1 cellular context compared by ENCODE assay signal in genomic region chr20:25057234-25058050, GRCh38.
A peak's percentile ranks its signal among the peaks of the same experiment; 100 is the strongest.
TF ChIP-seq lines count a peak whose summit lies in the region.

No MANE protein-coding gene starts in this region.

TF ChIP-seq in HepG2, 621 proteins besides CTCF, POLR2A, EP300 and RAD21 (continued from another document and continues in another):
- TF ChIP-seq, protein P1, sequence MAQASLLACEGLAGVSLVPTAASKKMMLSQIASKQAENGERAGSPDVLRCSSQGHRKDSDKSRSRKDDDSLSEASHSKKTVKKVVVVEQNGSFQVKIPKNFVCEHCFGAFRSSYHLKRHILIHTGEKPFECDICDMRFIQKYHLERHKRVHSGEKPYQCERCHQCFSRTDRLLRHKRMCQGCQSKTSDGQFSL (CRISPR knock-in tag; IDR thresholded peaks at IDR 0.05): no peak; the same call in 1 of the 2 replicates
- TF ChIP-seq, protein P2, sequence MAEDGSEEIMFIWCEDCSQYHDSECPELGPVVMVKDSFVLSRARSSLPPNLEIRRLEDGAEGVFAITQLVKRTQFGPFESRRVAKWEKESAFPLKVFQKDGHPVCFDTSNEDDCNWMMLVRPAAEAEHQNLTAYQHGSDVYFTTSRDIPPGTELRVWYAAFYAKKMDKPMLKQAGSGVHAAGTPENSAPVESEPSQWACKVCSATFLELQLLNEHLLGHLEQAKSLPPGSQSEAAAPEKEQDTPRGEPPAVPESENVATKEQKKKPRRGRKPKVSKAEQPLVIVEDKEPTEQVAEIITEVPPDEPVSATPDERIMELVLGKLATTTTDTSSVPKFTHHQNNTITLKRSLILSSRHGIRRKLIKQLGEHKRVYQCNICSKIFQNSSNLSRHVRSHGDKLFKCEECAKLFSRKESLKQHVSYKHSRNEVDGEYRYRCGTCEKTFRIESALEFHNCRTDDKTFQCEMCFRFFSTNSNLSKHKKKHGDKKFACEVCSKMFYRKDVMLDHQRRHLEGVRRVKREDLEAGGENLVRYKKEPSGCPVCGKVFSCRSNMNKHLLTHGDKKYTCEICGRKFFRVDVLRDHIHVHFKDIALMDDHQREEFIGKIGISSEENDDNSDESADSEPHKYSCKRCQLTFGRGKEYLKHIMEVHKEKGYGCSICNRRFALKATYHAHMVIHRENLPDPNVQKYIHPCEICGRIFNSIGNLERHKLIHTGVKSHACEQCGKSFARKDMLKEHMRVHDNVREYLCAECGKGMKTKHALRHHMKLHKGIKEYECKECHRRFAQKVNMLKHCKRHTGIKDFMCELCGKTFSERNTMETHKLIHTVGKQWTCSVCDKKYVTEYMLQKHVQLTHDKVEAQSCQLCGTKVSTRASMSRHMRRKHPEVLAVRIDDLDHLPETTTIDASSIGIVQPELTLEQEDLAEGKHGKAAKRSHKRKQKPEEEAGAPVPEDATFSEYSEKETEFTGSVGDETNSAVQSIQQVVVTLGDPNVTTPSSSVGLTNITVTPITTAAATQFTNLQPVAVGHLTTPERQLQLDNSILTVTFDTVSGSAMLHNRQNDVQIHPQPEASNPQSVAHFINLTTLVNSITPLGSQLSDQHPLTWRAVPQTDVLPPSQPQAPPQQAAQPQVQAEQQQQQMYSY (CRISPR knock-in tag; IDR thresholded peaks at IDR 0.05): peak; percentile 76; the same call in 1 of the 2 replicates
- TF ChIP-seq ZNF383 (CRISPR knock-in tag; IDR thresholded peaks at IDR 0.05; ENCODE audit: borderline replicate concordance): no peak
- no peak for TF ChIP-seq ZBTB8A (CRISPR knock-in tag; IDR thresholded peaks at IDR 0.05; ENCODE audit: borderline replicate concordance, low read depth)
- no peak for TF ChIP-seq SKIL (CRISPR knock-in tag; IDR thresholded peaks at IDR 0.05; ENCODE audit: borderline replicate concordance)
- no peak for TF ChIP-seq TBX3 (IDR thresholded peaks at IDR 0.05; ENCODE audit: borderline replicate concordance)
- TF ChIP-seq KLF15 (CRISPR knock-in tag; IDR thresholded peaks at IDR 0.05; ENCODE audit: borderline replicate concordance): no peak
- no peak; the same call in 1 of the 2 replicates for TF ChIP-seq SAFB2 (CRISPR knock-in tag; IDR thresholded peaks at IDR 0.05; ENCODE audit: borderline replicate concordance, low read depth)
- peak; percentile 53 for TF ChIP-seq HNRNPK (IDR thresholded peaks at IDR 0.05; ENCODE audit: low read depth, low read length, poor library complexity, severe bottlenecking)
- peak; percentile 85; the same call in 1 of the 2 replicates for TF ChIP-seq ZNF430 (CRISPR knock-in tag; IDR thresholded peaks at IDR 0.05)
- TF ChIP-seq FOSL1 (CRISPR knock-in tag; IDR thresholded peaks at IDR 0.05; ENCODE audit: borderline replicate concordance): no peak
- peak; percentile 40 for TF ChIP-seq AHR (CRISPR knock-in tag; IDR thresholded peaks at IDR 0.05)
- TF ChIP-seq, protein P3, sequence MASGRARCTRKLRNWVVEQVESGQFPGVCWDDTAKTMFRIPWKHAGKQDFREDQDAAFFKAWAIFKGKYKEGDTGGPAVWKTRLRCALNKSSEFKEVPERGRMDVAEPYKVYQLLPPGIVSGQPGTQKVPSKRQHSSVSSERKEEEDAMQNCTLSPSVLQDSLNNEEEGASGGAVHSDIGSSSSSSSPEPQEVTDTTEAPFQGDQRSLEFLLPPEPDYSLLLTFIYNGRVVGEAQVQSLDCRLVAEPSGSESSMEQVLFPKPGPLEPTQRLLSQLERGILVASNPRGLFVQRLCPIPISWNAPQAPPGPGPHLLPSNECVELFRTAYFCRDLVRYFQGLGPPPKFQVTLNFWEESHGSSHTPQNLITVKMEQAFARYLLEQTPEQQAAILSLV (CRISPR knock-in tag; IDR thresholded peaks at IDR 0.05; ENCODE audit: borderline replicate concordance): no peak; the same call in 1 of the 2 replicates
- no peak for TF ChIP-seq SCMH1 (CRISPR knock-in tag; IDR thresholded peaks at IDR 0.05; ENCODE audit: borderline replicate concordance)
- TF ChIP-seq, protein P4, sequence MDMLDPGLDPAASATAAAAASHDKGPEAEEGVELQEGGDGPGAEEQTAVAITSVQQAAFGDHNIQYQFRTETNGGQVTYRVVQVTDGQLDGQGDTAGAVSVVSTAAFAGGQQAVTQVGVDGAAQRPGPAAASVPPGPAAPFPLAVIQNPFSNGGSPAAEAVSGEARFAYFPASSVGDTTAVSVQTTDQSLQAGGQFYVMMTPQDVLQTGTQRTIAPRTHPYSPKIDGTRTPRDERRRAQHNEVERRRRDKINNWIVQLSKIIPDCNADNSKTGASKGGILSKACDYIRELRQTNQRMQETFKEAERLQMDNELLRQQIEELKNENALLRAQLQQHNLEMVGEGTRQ (IDR thresholded peaks at IDR 0.05; ENCODE audit: low read depth, low read length): no peak
- TF ChIP-seq, protein P4 (CRISPR knock-in tag; IDR thresholded peaks at IDR 0.05; ENCODE audit: borderline replicate concordance): no peak
- no peak for TF ChIP-seq ARID3A (IDR thresholded peaks at IDR 0.05; ENCODE audit: low read depth, low read length)
- no peak for TF ChIP-seq ZNF782 (CRISPR knock-in tag; IDR thresholded peaks at IDR 0.05; ENCODE audit: borderline replicate concordance)
- TF ChIP-seq, protein P5, sequence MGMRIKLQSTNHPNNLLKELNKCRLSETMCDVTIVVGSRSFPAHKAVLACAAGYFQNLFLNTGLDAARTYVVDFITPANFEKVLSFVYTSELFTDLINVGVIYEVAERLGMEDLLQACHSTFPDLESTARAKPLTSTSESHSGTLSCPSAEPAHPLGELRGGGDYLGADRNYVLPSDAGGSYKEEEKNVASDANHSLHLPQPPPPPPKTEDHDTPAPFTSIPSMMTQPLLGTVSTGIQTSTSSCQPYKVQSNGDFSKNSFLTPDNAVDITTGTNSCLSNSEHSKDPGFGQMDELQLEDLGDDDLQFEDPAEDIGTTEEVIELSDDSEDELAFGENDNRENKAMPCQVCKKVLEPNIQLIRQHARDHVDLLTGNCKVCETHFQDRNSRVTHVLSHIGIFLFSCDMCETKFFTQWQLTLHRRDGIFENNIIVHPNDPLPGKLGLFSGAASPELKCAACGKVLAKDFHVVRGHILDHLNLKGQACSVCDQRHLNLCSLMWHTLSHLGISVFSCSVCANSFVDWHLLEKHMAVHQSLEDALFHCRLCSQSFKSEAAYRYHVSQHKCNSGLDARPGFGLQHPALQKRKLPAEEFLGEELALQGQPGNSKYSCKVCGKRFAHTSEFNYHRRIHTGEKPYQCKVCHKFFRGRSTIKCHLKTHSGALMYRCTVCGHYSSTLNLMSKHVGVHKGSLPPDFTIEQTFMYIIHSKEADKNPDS (CRISPR knock-in tag; IDR thresholded peaks at IDR 0.05): no peak; the same call in 1 of the 2 replicates
- TF ChIP-seq GZF1 (CRISPR knock-in tag; IDR thresholded peaks at IDR 0.05): no peak
- peak; percentile 8; the same call in 1 of the 2 replicates for TF ChIP-seq RXRB (CRISPR knock-in tag; IDR thresholded peaks at IDR 0.05; ENCODE audit: borderline replicate concordance)
- no peak for TF ChIP-seq ZNF280D (CRISPR knock-in tag; IDR thresholded peaks at IDR 0.05)
- 0 out of 2 replicates have a peak, but pooled peaks have one; percentile 11 for TF ChIP-seq ZNF563 (CRISPR knock-in tag; IDR thresholded peaks at IDR 0.05)
- TF ChIP-seq, protein P6, sequence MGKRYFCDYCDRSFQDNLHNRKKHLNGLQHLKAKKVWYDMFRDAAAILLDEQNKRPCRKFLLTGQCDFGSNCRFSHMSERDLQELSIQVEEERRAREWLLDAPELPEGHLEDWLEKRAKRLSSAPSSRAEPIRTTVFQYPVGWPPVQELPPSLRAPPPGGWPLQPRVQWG (CRISPR knock-in tag; IDR thresholded peaks at IDR 0.05; ENCODE audit: borderline replicate concordance, low read depth): no peak
- TF ChIP-seq POLR2AphosphoS5 (IDR thresholded peaks at IDR 0.05; ENCODE audit: low read depth, low read length): no peak
- no peak for TF ChIP-seq ZSCAN9 (CRISPR knock-in tag; IDR thresholded peaks at IDR 0.05; ENCODE audit: borderline replicate concordance)
- TF ChIP-seq EZH2 (conservative IDR thresholded peaks at IDR 0.05; ENCODE audit: low read depth, low read length): no peak
- no peak for TF ChIP-seq ZNF101 (CRISPR knock-in tag; IDR thresholded peaks at IDR 0.05; ENCODE audit: borderline replicate concordance, low read depth)
- TF ChIP-seq ZNF891 (CRISPR knock-in tag; IDR thresholded peaks at IDR 0.05): peak; percentile 79
- no peak for TF ChIP-seq SYNCRIP (IDR thresholded peaks at IDR 0.05; ENCODE audit: insufficient read depth, low read depth, low read length)
- peak; percentile 65 for TF ChIP-seq ZNF143 (CRISPR knock-in tag; IDR thresholded peaks at IDR 0.05)
- no peak for TF ChIP-seq THAP7 (CRISPR knock-in tag; IDR thresholded peaks at IDR 0.05)
- TF ChIP-seq ARID2 (CRISPR knock-in tag; IDR thresholded peaks at IDR 0.05; ENCODE audit: borderline replicate concordance): peak; percentile 88
- TF ChIP-seq ZNF251 (CRISPR knock-in tag; IDR thresholded peaks at IDR 0.05): no peak
- TF ChIP-seq ZNF354B (CRISPR knock-in tag; IDR thresholded peaks at IDR 0.05): no peak; the same call in 1 of the 2 replicates
- 0 out of 2 replicates have a peak, but pooled peaks have one; percentile 16 for TF ChIP-seq ONECUT2 (CRISPR knock-in tag; IDR thresholded peaks at IDR 0.05)
- TF ChIP-seq TRAFD1 (CRISPR knock-in tag; IDR thresholded peaks at IDR 0.05; ENCODE audit: borderline replicate concordance): no peak
- no peak for TF ChIP-seq FLYWCH1 (CRISPR knock-in tag; IDR thresholded peaks at IDR 0.05)
- TF ChIP-seq SMARCC2 (IDR thresholded peaks at IDR 0.05): no peak
- peak; percentile 94 for TF ChIP-seq ZNF547 (CRISPR knock-in tag; IDR thresholded peaks at IDR 0.05)
- TF ChIP-seq MBNL3 (CRISPR knock-in tag; conservative IDR thresholded peaks at IDR 0.05): no peak
